9 cellular contexts compared by ENCODE assay signal in genomic region chr22:29621761-29622526, GRCh38. TPM values are rescaled to one million over a fixed set of nuclear protein-coding genes. Genes with fewer than 3 reads are reported as not detected.
DNase-seq lines count a peak whose midpoint lies in the region; ATAC-seq and TF ChIP-seq lines count a peak whose summit lies in the region.
"Had no signal": no experiment of that assay in that cellular context is flagged by ENCODE, and none has a peak within 500 bp of the region (broad histone marks: within the 10 kb centered on the region; RNA-seq: fewer than 3 reads in every experiment).

No MANE protein-coding gene starts in this region.

- in situ Hi-C loops in T47D (cut with HindIII; ENCODE audit: low pct_unique_long_range_greater_than_20kb, low sequenced_read_pairs): no loop called here

- no peak overlapping the region for H3K4me3 ChIP-seq in mucosa of descending colon

- ATAC-seq in mucosa of descending colon: peak; percentile 78
- no peak for ATAC-seq in HG02763 (IDR thresholded peaks at IDR 0.05; ENCODE audit: unreplicated experiment)

- no peaks in the 10 kb centered on the region for H3K36me3 ChIP-seq in mucosa of descending colon (ENCODE audit: low read depth)

- DNase-seq in CD1c-positive myeloid dendritic cell (ENCODE audit: extremely low spot score) (peak; percentile 10), LoVo (ENCODE audit: low spot score) (peak; percentile 88), T47D (ENCODE audit: low read depth in 1 of 2, low spot score in 1 of 2) (peak; percentile 23 to 90), mucosa of descending colon (no peak), AML-193 (lab: John Stamatoyannopoulos, UW) (no peak), NCI-H345 treated with DMSO at 0.1 percent for 48 hours (lab: John Stamatoyannopoulos, UW; ENCODE audit: unreplicated experiment) (no peak)
- DNase-seq in central memory CD4-positive, alpha-beta T cell: no peak
- DNase-seq: activated CD8-positive, alpha-beta memory T cell treated with anti-CD3 and anti-CD28 coated beads, Interleukin-2, amount 50 U/mL, for 4 hours had no signal

- H3K4me1 ChIP-seq in mucosa of descending colon (ENCODE audit: low read depth): peaks cover 10% of the 10 kb centered on the region

- intact Hi-C loops in mucosa of descending colon (cut with DNase I, micrococcal nuclease): loop anchor here in 1 of 2 donors (10.0 kb wide), 1 partner anchor 463 kb away; the partner anchor contains the start of gene HORMAD2

- no peak for TF ChIP-seq CTCF in mucosa of descending colon (IDR thresholded peaks at IDR 0.05)

- no peaks in the 10 kb centered on the region for H3K9me3 ChIP-seq in mucosa of descending colon

RNA-seq across cellular contexts. Expression of gene NF2, which starts 18.5 kb away (rescaled TPM):
- 10 to 100 TPM; 32.3 to 45.2 (median 43.1) TPM for total RNA-seq in mucosa of descending colon

RNA-seq across cellular contexts. Expression of gene NIPSNAP1, which starts 41.0 kb away (rescaled TPM):
- total RNA-seq in mucosa of descending colon: 10 to 100 TPM; 22.1 to 56.5 (median 42.8) TPM

Comparison
In these comparisons a context has a peak if more than half of its experiments do, and no peak if none do; other contexts are left out.
1. DNase-seq: peak in CD1c-positive myeloid dendritic cell (single experiment), LoVo (single experiment) and T47D (2 of 2); none in mucosa of descending colon (0 of 3), central memory CD4-positive, alpha-beta T cell (single experiment), AML-193 (0 of 2) and NCI-H345 treated with DMSO at 0.1 percent for 48 hours (single experiment).